In genomic region chr16:71880176-71880575, GRCh38 we compare ENCODE assay signal across 21 cellular contexts. TPM values are rescaled to one million over a fixed set of nuclear protein-coding genes. Genes with fewer than 3 reads are reported as not detected.
DNase-seq lines count a peak whose midpoint lies in the region; ATAC-seq, FAIRE-seq and TF ChIP-seq lines count a peak whose summit lies in the region.
"Had no signal": no experiment of that assay in that cellular context is flagged by ENCODE, and none has a peak within 500 bp of the region (broad histone marks: within the 10 kb centered on the region; RNA-seq: fewer than 3 reads in every experiment).

No MANE protein-coding gene starts in this region.

- CTCF ChIA-PET in activated CD8-positive, alpha-beta T cell treated with anti-CD3 and anti-CD28 coated beads for 36 hours (lab: Charles Lee): interaction anchor here (1.0 to 6.4 kb wide), 3 partner anchors 21 to 81 kb away, joined by 4 to 52 read pairs (median 4); no protein-coding TSS in a partner anchor

- peaks cover 5% of the 10 kb centered on the region for H3K36me3 Mint-ChIP-seq in activated CD8-positive, alpha-beta T cell treated with anti-CD3 and anti-CD28 coated beads for 36 hours (ENCODE audit: low read depth)

- intact Hi-C loops in activated CD8-positive, alpha-beta T cell treated with anti-CD3 and anti-CD28 coated beads for 36 hours (cut with micrococcal nuclease): loop anchor here (5.0 kb wide), 2 partner anchors 33 to 73 kb away; partner anchors contain the start of genes AP1G1 and ATXN1L

- TF ChIP-seq CTCF in activated CD8-positive, alpha-beta T cell treated with anti-CD3 and anti-CD28 coated beads for 36 hours (IDR thresholded peaks at IDR 0.05): no peak

- peak; percentile 59 for DNase-seq in Ammon's horn (ENCODE audit: low spot score)
- DNase-seq in GF-D8 (lab: John Stamatoyannopoulos, UW): peak; percentile 85
- peak; percentile 37 for DNase-seq in SIG-M5 (lab: John Stamatoyannopoulos, UW)
- peak; percentile 63 for DNase-seq in medulla oblongata (ENCODE audit: extremely low spot score)
- DNase-seq in RCC 7860 (ENCODE audit: low spot score): no peak
- DNase-seq in GM19240 (ENCODE audit: insufficient read length, low spot score): no peak
- DNase-seq in activated CD8-positive, alpha-beta T cell treated with anti-CD3 and anti-CD28 coated beads for 36 hours: no peak
- DNase-seq: activated CD8-positive, alpha-beta memory T cell treated with anti-CD3 and anti-CD28 coated beads, Interleukin-2, amount 50 U/mL, for 48 hours; activated naive CD4-positive, alpha-beta T cell treated with Interleukin-2 at 50 U/mL for 16 hours; DMS 273 treated with DMSO at 0.1 percent for 48 hours; foreskin keratinocyte; GM23248; NCI-H1417 treated with DMSO at 0.1 percent for 48 hours; NCI-H2171; NCI-H748 treated with DMSO at 0.1 percent for 48 hours; occipital lobe had no signal

- POLR2A ChIA-PET in activated CD8-positive, alpha-beta T cell treated with anti-CD3 and anti-CD28 coated beads for 36 hours (lab: Charles Lee): interaction anchor here (0.6 to 2.5 kb wide), 5 partner anchors 15 to 72 kb away, joined by 3 to 9 read pairs (median 3); partner anchors contain the start of gene IST1

- peaks cover 3% of the 10 kb centered on the region for H3K27me3 Mint-ChIP-seq in activated CD8-positive, alpha-beta T cell treated with anti-CD3 and anti-CD28 coated beads for 36 hours

- H3K27ac Mint-ChIP-seq in activated CD8-positive, alpha-beta T cell treated with anti-CD3 and anti-CD28 coated beads for 36 hours: no peak overlapping the region
- H3K27ac Mint-ChIP-seq: mesothelial cell of epicardium had no signal

- peaks cover 42% of the 10 kb centered on the region for H3K4me1 Mint-ChIP-seq in activated CD8-positive, alpha-beta T cell treated with anti-CD3 and anti-CD28 coated beads for 36 hours (ENCODE audit: low read depth)

- no peak overlapping the region for H3K4me3 Mint-ChIP-seq in activated CD8-positive, alpha-beta T cell treated with anti-CD3 and anti-CD28 coated beads for 36 hours
- H3K4me3 Mint-ChIP-seq: mesothelial cell of epicardium had no signal

- no peak for ATAC-seq in HG02571 (IDR thresholded peaks at IDR 0.05; ENCODE audit: unreplicated experiment)
- no peak for ATAC-seq in activated CD8-positive, alpha-beta T cell treated with anti-CD3 and anti-CD28 coated beads for 36 hours
- ATAC-seq: foreskin keratinocyte, K562, sciatic nerve had no signal

- no peak for FAIRE-seq in RCC 7860 (lab: Jason Lieb, UNC)
- FAIRE-seq: endothelial cell of umbilical vein, K562 had no signal

- H3K9me3 Mint-ChIP-seq in activated CD8-positive, alpha-beta T cell treated with anti-CD3 and anti-CD28 coated beads for 36 hours: no peaks in the 10 kb centered on the region
- H3K9me3 Mint-ChIP-seq: mesothelial cell of epicardium had no signal

RNA-seq across cellular contexts. Expression of gene ZNF821, which starts 3.8 kb away (rescaled TPM):
- total RNA-seq in activated CD8-positive, alpha-beta T cell treated with anti-CD3 and anti-CD28 coated beads for 36 hours: 1 to 10 TPM; 5.6 to 6.2 TPM

RNA-seq across cellular contexts. Expression of gene IST1, which starts 15.2 kb away (rescaled TPM):
- total RNA-seq in activated CD8-positive, alpha-beta T cell treated with anti-CD3 and anti-CD28 coated beads for 36 hours: 100 to 1,000 TPM; 157 to 175 TPM

RNA-seq across cellular contexts. Expression of gene ATXN1L, which starts 34.4 kb away (rescaled TPM):
- total RNA-seq in activated CD8-positive, alpha-beta T cell treated with anti-CD3 and anti-CD28 coated beads for 36 hours: 10 to 100 TPM; 13.6 to 14.9 TPM

Comparison
In these comparisons a context has a peak if more than half of its experiments do, and no peak if none do; other contexts are left out.
1. DNase-seq: peak in Ammon's horn (single experiment), GF-D8 (single experiment), SIG-M5 (single experiment) and medulla oblongata (single experiment); none in RCC 7860 (single experiment), GM19240 (single experiment) and activated CD8-positive, alpha-beta T cell treated with anti-CD3 and anti-CD28 coated beads for 36 hours (single experiment).